Comparison of ENCODE assay signal across 27 cellular contexts in genomic region chr7:47340490-47340889, GRCh38.
"Had no signal": no experiment of that assay in that cellular context is flagged by ENCODE, and none has a peak within 500 bp of the region (broad histone marks: within the 10 kb centered on the region; RNA-seq: fewer than 3 reads in every experiment).

No MANE protein-coding gene starts in this region.

- DNase-seq: hypothalamus; immature natural killer cell; kidney; left colon; left lung; midbrain; mucosa of descending colon; naive thymus-derived CD4-positive, alpha-beta T cell; nucleus accumbens; pancreas; psoas muscle; right lobe of liver; stimulated activated CD4-positive, alpha-beta T cell treated with anti-CD3 and anti-CD28 coated beads, Interleukin-1b, Interleukin-23, amount 100 ng/mL, for 48 hours; stimulated activated CD4-positive, alpha-beta T cell treated with anti-CD3 and anti-CD28 coated beads, Interleukin-2, amount 100 ng/mL, for 48 hours; stimulated activated CD4-positive, alpha-beta T cell treated with anti-CD3 and anti-CD28 coated beads, Interleukin-4, amount 100 ng/mL, for 4 hours; stimulated activated CD8-positive, alpha-beta memory T cell treated with anti-CD3 and anti-CD28 coated beads, Interleukin-4, amount 100 ng/mL, for 48 hours; stimulated activated naive CD4-positive, alpha-beta T cell treated with Interleukin-2 at 50 U/mL for 16 hours; stimulated activated naive CD8-positive, alpha-beta T cell treated with anti-CD3 and anti-CD28 coated beads, Interleukin-15, amount 100 ng/mL, for 72 hours; substantia nigra; uterus had no signal

- H3K27ac ChIP-seq: left lung, pancreas, psoas muscle, right lobe of liver, tibial nerve, uterus had no signal

- H3K27me3 Mint-ChIP-seq: naive thymus-derived CD4-positive, alpha-beta T cell; stimulated activated memory B cell treated with anti-CD40 and anti-IgM and Interleukin-4, amounts not matched to agents 10 μg/mL and 1 μg/mL and 100 μg/mL, for 72 hours; type B pancreatic cell had no signal

- H3K4me3 Mint-ChIP-seq: immature natural killer cell; naive thymus-derived CD4-positive, alpha-beta T cell; nephron; neural crest cell; stimulated activated memory B cell treated with anti-CD40 and anti-IgM and Interleukin-4, amounts not matched to agents 10 μg/mL and 1 μg/mL and 100 μg/mL, for 72 hours; stimulated activated naive CD8-positive, alpha-beta T cell treated with anti-CD3 and anti-CD28 coated beads, Interleukin-15, amount 100 ng/mL, for 72 hours; type B pancreatic cell had no signal

- H3K9me3 ChIP-seq: left lung, mucosa of descending colon, pancreas, psoas muscle, right lobe of liver, tibial nerve, uterus had no signal

- H3K4me2 ChIP-seq: smooth muscle cell had no signal

- H3K4me1 Mint-ChIP-seq: immature natural killer cell; naive thymus-derived CD4-positive, alpha-beta T cell; stimulated activated naive CD8-positive, alpha-beta T cell treated with anti-CD3 and anti-CD28 coated beads, Interleukin-15, amount 100 ng/mL, for 72 hours had no signal

- H3K4me1 ChIP-seq: pancreas, right lobe of liver, uterus had no signal

- H3K27ac Mint-ChIP-seq: immature natural killer cell; naive thymus-derived CD4-positive, alpha-beta T cell; nephron; stimulated activated memory B cell treated with anti-CD40 and anti-IgM and Interleukin-4, amounts not matched to agents 10 μg/mL and 1 μg/mL and 100 μg/mL, for 72 hours; stimulated activated naive CD8-positive, alpha-beta T cell treated with anti-CD3 and anti-CD28 coated beads, Interleukin-15, amount 100 ng/mL, for 72 hours; type B pancreatic cell had no signal

- H3K4me3 ChIP-seq: left lung, lung, mucosa of descending colon, pancreas, psoas muscle, right lobe of liver, smooth muscle cell, tibial nerve, uterus had no signal

- H3K27me3 ChIP-seq: left lung, pancreas, right lobe of liver, tibial nerve, uterus had no signal

- H3K36me3 ChIP-seq: uterus had no signal

- H3K36me3 Mint-ChIP-seq: immature natural killer cell; naive thymus-derived CD4-positive, alpha-beta T cell had no signal

- H3K9me3 Mint-ChIP-seq: immature natural killer cell; stimulated activated memory B cell treated with anti-CD40 and anti-IgM and Interleukin-4, amounts not matched to agents 10 μg/mL and 1 μg/mL and 100 μg/mL, for 72 hours; stimulated activated naive CD8-positive, alpha-beta T cell treated with anti-CD3 and anti-CD28 coated beads, Interleukin-15, amount 100 ng/mL, for 72 hours; type B pancreatic cell had no signal

- ATAC-seq: left colon; left lung; mucosa of descending colon; naive thymus-derived CD4-positive, alpha-beta T cell; psoas muscle; stimulated activated memory B cell treated with anti-CD40 and anti-IgM and Interleukin-4, amounts not matched to agents 10 μg/mL and 1 μg/mL and 100 μg/mL, for 72 hours; stimulated activated naive CD8-positive, alpha-beta T cell treated with anti-CD3 and anti-CD28 coated beads, Interleukin-15, amount 100 ng/mL, for 72 hours had no signal
